23 cellular contexts compared by ENCODE assay signal in genomic region chr11:93770160-93770559, GRCh38.
"Had no signal": no experiment of that assay in that cellular context is flagged by ENCODE, and none has a peak within 500 bp of the region (broad histone marks: within the 10 kb centered on the region; RNA-seq: fewer than 3 reads in every experiment).

No MANE protein-coding gene starts in this region.

- H2AFZ ChIP-seq: hepatocyte had no signal

- H3K4me2 ChIP-seq: hepatocyte had no signal

- H3K9me3 Mint-ChIP-seq: effector memory CD8-positive, alpha-beta T cell; immature natural killer cell had no signal

- ATAC-seq: effector memory CD8-positive, alpha-beta T cell; foreskin keratinocyte; gastroesophageal sphincter; heart left ventricle; left colon; left lobe of liver; left ventricle myocardium superior; lower lobe of right lung had no signal

- DNase-seq: colonic mucosa; cortex of kidney; effector CD8-positive, alpha-beta T cell; effector memory CD8-positive, alpha-beta T cell; foreskin keratinocyte; heart left ventricle; hypothalamus; immature natural killer cell; islet precursor cell; kidney; kidney glomerular epithelial cell; left colon; left ventricle myocardium superior; lower lobe of right lung; mesenchymal stem cell; midbrain had no signal

- H3K9me3 ChIP-seq: colonic mucosa, esophagus muscularis mucosa, gastroesophageal sphincter, heart left ventricle, lower lobe of right lung had no signal

- H3K27ac ChIP-seq: colonic mucosa, esophagus muscularis mucosa, foreskin keratinocyte, gastroesophageal sphincter, heart left ventricle, hepatocyte, lower lobe of right lung had no signal

- FAIRE-seq: endothelial cell of umbilical vein, frontal cortex, kidney had no signal

- H3K4me3 ChIP-seq: colonic mucosa, esophagus muscularis mucosa, gastroesophageal sphincter, heart left ventricle, hepatocyte, lower lobe of right lung had no signal

- H3K36me3 ChIP-seq: colonic mucosa had no signal

- H3K27me3 ChIP-seq: colonic mucosa, esophagus muscularis mucosa, foreskin keratinocyte, gastroesophageal sphincter, heart left ventricle, hepatocyte had no signal

- H3K79me2 ChIP-seq: hepatocyte had no signal

- H3K4me1 ChIP-seq: colonic mucosa, foreskin keratinocyte, gastroesophageal sphincter, lower lobe of right lung had no signal

- H3K4me3 Mint-ChIP-seq: dendritic cell treated with granulocyte-macrophage colony-stimulating factor and Interleukin-4, amounts not matched to agents 40 ng/mL and 50 ng/mL, for 4 days; effector memory CD8-positive, alpha-beta T cell; immature natural killer cell had no signal

- H3K27me3 Mint-ChIP-seq: dendritic cell treated with granulocyte-macrophage colony-stimulating factor and Interleukin-4, amounts not matched to agents 40 ng/mL and 50 ng/mL, for 4 days; effector memory CD8-positive, alpha-beta T cell had no signal

- H3K4me1 Mint-ChIP-seq: immature natural killer cell had no signal

- H3K27ac Mint-ChIP-seq: dendritic cell treated with granulocyte-macrophage colony-stimulating factor and Interleukin-4, amounts not matched to agents 40 ng/mL and 50 ng/mL, for 4 days; effector memory CD8-positive, alpha-beta T cell had no signal
